ENCODE assay signal across 15 cellular contexts in the genomic region with DNA sequence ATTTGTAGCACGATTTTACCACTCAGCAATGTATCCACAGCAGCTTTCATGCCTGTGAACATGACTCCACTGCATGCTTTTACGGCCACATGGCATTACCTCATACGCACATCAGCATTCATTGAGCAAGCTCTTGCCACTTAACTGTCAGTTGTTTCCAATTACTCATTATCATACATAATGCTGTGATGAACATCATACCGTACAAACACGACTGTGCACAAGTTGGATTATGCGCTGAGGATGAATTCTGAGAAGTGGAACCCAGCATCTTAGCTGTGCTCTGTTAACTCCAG. TPM values are rescaled to one million over a fixed set of nuclear protein-coding genes. Genes with fewer than 3 reads are reported as not detected.
DNase-seq lines count a peak whose midpoint lies in the region; ATAC-seq and TF ChIP-seq lines count a peak whose summit lies in the region.
"Had no signal": no experiment of that assay in that cellular context is flagged by ENCODE, and none has a peak within 500 bp of the region (broad histone marks: within the 10 kb centered on the region; RNA-seq: fewer than 3 reads in every experiment).

No MANE protein-coding gene starts in this region.

- H3K4me2 ChIP-seq in MM.1S (ENCODE audit: low read depth, low read length): no peak overlapping the region

- intact Hi-C loops in psoas muscle (cut with DNase I): no loop called here

- no peak overlapping the region for H2AFZ ChIP-seq in MM.1S (ENCODE audit: low read length)

- H3K36me3 ChIP-seq in psoas muscle (ENCODE audit: insufficient read depth in 1 of 2, low read depth in 1 of 2) (no peaks in the 10 kb centered on the region), MM.1S (replicated peaks; ENCODE audit: insufficient read depth, low read length) (no peaks in the 10 kb centered on the region)
- H3K36me3 ChIP-seq: transverse colon had no signal

- H3K79me2 ChIP-seq in MM.1S (ENCODE audit: low read length): no peaks in the 10 kb centered on the region

- TF ChIP-seq CTCF in psoas muscle (IDR thresholded peaks at IDR 0.05) (no peak), MM.1S (IDR thresholded peaks at IDR 0.05; ENCODE audit: low read length) (no peak)

- DNase-seq in GM04504 (ENCODE audit: low read depth) (peak; percentile 91), NOMO-1 treated with dmso at 0.1 percent for 144 hours (lab: John Stamatoyannopoulos, UW; ENCODE audit: unreplicated experiment) (peak; percentile 47), psoas muscle (no peak), NAMALWA (ENCODE audit: low spot score) (no peak), MM.1S (no peak)
- DNase-seq: activated CD4-positive, CD25-positive, alpha-beta regulatory T cell treated with anti-CD3 and anti-CD28 coated beads, Interleukin-2, amount 50 U/mL, for 72 hours; DMS53; H9; NCI-H187; transverse colon had no signal

- no peak overlapping the region for H3K9ac ChIP-seq in MM.1S (ENCODE audit: low read length)

- H3K9me2 ChIP-seq in MM.1S (replicated peaks; ENCODE audit: insufficient read depth, low read length): no peaks in the 10 kb centered on the region

- H3K27ac ChIP-seq in psoas muscle (no peak overlapping the region), MM.1S (ENCODE audit: low read length) (no peak overlapping the region)
- H3K27ac ChIP-seq: transverse colon had no signal

- H3K9me3 ChIP-seq in psoas muscle (no peaks in the 10 kb centered on the region), MM.1S (replicated peaks; ENCODE audit: insufficient read depth, low read length) (no peaks in the 10 kb centered on the region)
- H3K9me3 ChIP-seq: transverse colon had no signal

- H3F3A ChIP-seq in MM.1S (ENCODE audit: insufficient read depth, low read length): peaks cover 13% of the 10 kb centered on the region

- H3K4me3 ChIP-seq in psoas muscle (no peak overlapping the region), MM.1S (ENCODE audit: low read length) (no peak overlapping the region)
- H3K4me3 ChIP-seq: transverse colon had no signal

- H4K20me1 ChIP-seq in MM.1S (ENCODE audit: insufficient read depth, low read length): no peaks in the 10 kb centered on the region

- WGBS in psoas muscle, 3 donors: 38 to 45% (median 41%) methylated on average over 6 of the region's 6 CpGs

- peaks cover 0 to 2% (median 0%) of the 10 kb centered on the region in 3 donors for H3K27me3 ChIP-seq in psoas muscle (ENCODE audit: insufficient read depth in 3 of 3, low read length in 2 of 3)
- H3K27me3 ChIP-seq in MM.1S (replicated peaks; ENCODE audit: insufficient read depth, low read length): no peaks in the 10 kb centered on the region
- H3K27me3 ChIP-seq: transverse colon had no signal

- peak; percentile 33 for ATAC-seq in esophagus mucosa
- ATAC-seq in psoas muscle: peak; percentile 75 to 92 (median 88)
- no peak for ATAC-seq in GM19467 (IDR thresholded peaks at IDR 0.05; ENCODE audit: unreplicated experiment)
- ATAC-seq in HG02885 (IDR thresholded peaks at IDR 0.05; ENCODE audit: poor library complexity, unreplicated experiment): no peak

- H3K4me1 ChIP-seq in psoas muscle: no peaks in the 10 kb centered on the region
- H3K4me1 ChIP-seq in MM.1S (ENCODE audit: low read length): peaks cover 22% of the 10 kb centered on the region

RNA-seq across cellular contexts. Expression of a gene that starts 9.6 kb away (rescaled TPM):
- total RNA-seq in esophagus mucosa (0.08 TPM), psoas muscle (not detected)
- not detected for polyA plus RNA-seq in psoas muscle
- total RNA-seq: endothelial cell of umbilical vein, H9, pulmonary artery endothelial cell had no signal
- polyA plus RNA-seq: endothelial cell of umbilical vein had no signal

Comparison
In these comparisons a context has a peak if more than half of its experiments do, and no peak if none do; other contexts are left out.
1. DNase-seq: peak in GM04504 (single experiment) and NOMO-1 treated with dmso at 0.1 percent for 144 hours (single experiment); none in psoas muscle (0 of 2), NAMALWA (single experiment) and MM.1S (single experiment).
2. ATAC-seq: peak in esophagus mucosa (single experiment) and psoas muscle (4 of 4); none in GM19467 (single experiment) and HG02885 (single experiment).